ENCODE assay signal across 24 cellular contexts in the genomic region with DNA sequence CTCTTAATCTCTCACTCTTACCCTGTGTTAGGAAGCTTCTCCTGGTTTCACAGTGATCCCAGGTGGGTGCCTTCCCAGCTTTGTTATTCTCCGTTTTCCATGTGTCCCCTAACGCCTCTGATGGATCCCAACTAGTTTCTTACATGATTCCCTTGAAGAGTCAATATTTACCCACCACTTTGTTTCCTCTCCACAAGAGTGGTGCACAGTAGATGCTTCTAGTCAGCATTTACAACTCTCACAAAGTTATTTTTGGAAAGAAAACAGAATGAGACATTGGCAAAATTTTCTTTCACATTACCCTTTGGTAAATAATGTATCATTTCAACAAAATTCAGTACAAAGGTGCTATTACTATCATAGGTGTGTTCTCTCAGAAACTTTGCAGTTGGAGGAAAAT.
"Had no signal": no experiment of that assay in that cellular context is flagged by ENCODE, and none has a peak within 500 bp of the region (broad histone marks: within the 10 kb centered on the region; RNA-seq: fewer than 3 reads in every experiment).

No MANE protein-coding gene starts in this region.

- H3K27ac Mint-ChIP-seq: activated CD4-positive, alpha-beta memory T cell treated with anti-CD3 and anti-CD28 coated beads, Interleukin-2, amount 10 ng/mL, durations not matched to agents 7 days and 5 days; activated CD4-positive, alpha-beta T cell treated with anti-CD3 and anti-CD28 coated beads, Interleukin-2, amount 10 ng/mL, durations not matched to agents 24 days and 14 days; activated naive CD4-positive, alpha-beta T cell treated with anti-CD3 and anti-CD28 coated beads, Interleukin-2, amount 50 U/mL, for 24 hours; activated naive CD8-positive, alpha-beta T cell treated with anti-CD3 and anti-CD28 coated beads, Interleukin-2, amount 50 U/mL, for 24 hours; activated T-helper 2 cell treated with anti-CD3 and anti-CD28 coated beads, Interferon-gamma antibody, Interleukin-2, Interleukin-4, amounts not matched to agents 10 μg/mL and 5 μg/mL and 100 μg/mL, durations not matched to agents 14 hours and 24 hours and 36 hours; endodermal cell; immature natural killer cell; naive thymus-derived CD4-positive, alpha-beta T cell had no signal

- ATAC-seq: activated naive CD8-positive, alpha-beta T cell treated with anti-CD3 and anti-CD28 coated beads, Interleukin-2, amount 50 U/mL, for 24 hours; esophagus mucosa; left colon; naive thymus-derived CD4-positive, alpha-beta T cell had no signal

- DNase-seq: activated CD4-positive, alpha-beta memory T cell treated with anti-CD3 and anti-CD28 coated beads, Interleukin-2, amount 10 ng/mL, durations not matched to agents 7 days and 5 days; activated CD4-positive, alpha-beta T cell treated with anti-CD3 and anti-CD28 coated beads, Interleukin-2, amount 10 ng/mL, durations not matched to agents 24 days and 14 days; activated CD4-positive, CD25-positive, alpha-beta regulatory T cell treated with anti-CD3 and anti-CD28 coated beads, Interleukin-2, amount 50 U/mL, for 72 hours; activated naive CD8-positive, alpha-beta T cell treated with anti-CD3 and anti-CD28 coated beads, Interleukin-2, amount 50 U/mL, for 24 hours; activated T-cell treated with anti-CD3 and anti-CD28 coated beads, Interleukin-2, amount 50 U/mL, for 48 hours; amygdala; caudate nucleus; foreskin fibroblast; head of caudate nucleus; hypothalamus; immature natural killer cell; kidney; left colon; midbrain; naive thymus-derived CD4-positive, alpha-beta T cell; nucleus accumbens; stimulated activated naive CD4-positive, alpha-beta T cell treated with Interleukin-2 at 50 U/mL for 16 hours; T1000; WERI-Rb-1 had no signal

- H3K27me3 Mint-ChIP-seq: activated CD4-positive, alpha-beta memory T cell treated with anti-CD3 and anti-CD28 coated beads, Interleukin-2, amount 10 ng/mL, durations not matched to agents 7 days and 5 days; activated CD4-positive, alpha-beta T cell treated with anti-CD3 and anti-CD28 coated beads, Interleukin-2, amount 10 ng/mL, durations not matched to agents 24 days and 14 days; activated naive CD4-positive, alpha-beta T cell treated with anti-CD3 and anti-CD28 coated beads, Interleukin-2, amount 50 U/mL, for 24 hours; activated naive CD8-positive, alpha-beta T cell treated with anti-CD3 and anti-CD28 coated beads, Interleukin-2, amount 50 U/mL, for 24 hours; naive thymus-derived CD4-positive, alpha-beta T cell had no signal

- H3K36me3 Mint-ChIP-seq: activated naive CD4-positive, alpha-beta T cell treated with anti-CD3 and anti-CD28 coated beads, Interleukin-2, amount 50 U/mL, for 24 hours; immature natural killer cell; naive thymus-derived CD4-positive, alpha-beta T cell had no signal

- H3K9me3 Mint-ChIP-seq: activated CD4-positive, alpha-beta T cell treated with anti-CD3 and anti-CD28 coated beads, Interleukin-2, amount 10 ng/mL, durations not matched to agents 24 days and 14 days; activated T-helper 2 cell treated with anti-CD3 and anti-CD28 coated beads, Interferon-gamma antibody, Interleukin-2, Interleukin-4, amounts not matched to agents 10 μg/mL and 5 μg/mL and 100 μg/mL, durations not matched to agents 14 hours and 24 hours and 36 hours had no signal

- H3K4me1 Mint-ChIP-seq: activated CD4-positive, alpha-beta memory T cell treated with anti-CD3 and anti-CD28 coated beads, Interleukin-2, amount 10 ng/mL, durations not matched to agents 7 days and 5 days; activated CD4-positive, alpha-beta T cell treated with anti-CD3 and anti-CD28 coated beads, Interleukin-2, amount 10 ng/mL, durations not matched to agents 24 days and 14 days; activated naive CD4-positive, alpha-beta T cell treated with anti-CD3 and anti-CD28 coated beads, Interleukin-2, amount 50 U/mL, for 24 hours; activated naive CD8-positive, alpha-beta T cell treated with anti-CD3 and anti-CD28 coated beads, Interleukin-2, amount 50 U/mL, for 24 hours; immature natural killer cell; naive thymus-derived CD4-positive, alpha-beta T cell had no signal

- H3K4me3 Mint-ChIP-seq: activated CD4-positive, alpha-beta memory T cell treated with anti-CD3 and anti-CD28 coated beads, Interleukin-2, amount 10 ng/mL, durations not matched to agents 7 days and 5 days; activated CD4-positive, alpha-beta T cell treated with anti-CD3 and anti-CD28 coated beads, Interleukin-2, amount 10 ng/mL, durations not matched to agents 24 days and 14 days; activated naive CD4-positive, alpha-beta T cell treated with anti-CD3 and anti-CD28 coated beads, Interleukin-2, amount 50 U/mL, for 24 hours; activated naive CD8-positive, alpha-beta T cell treated with anti-CD3 and anti-CD28 coated beads, Interleukin-2, amount 50 U/mL, for 24 hours; endodermal cell; immature natural killer cell; naive thymus-derived CD4-positive, alpha-beta T cell; neural crest cell had no signal
